ENCODE assay signal across 8 cellular contexts in genomic region chr1:59296358-59297256, GRCh38. TPM values are rescaled to one million over a fixed set of nuclear protein-coding genes. Genes with fewer than 3 reads are reported as not detected.
DNase-seq lines count a peak whose midpoint lies in the region; ATAC-seq, FAIRE-seq and TF ChIP-seq lines count a peak whose summit lies in the region.

Gene FGGY (plus strand): TSS chr1:59297094. CDS start chr1:59321550, 24,456 bp downstream.

- in situ Hi-C loops in astrocyte of the cerebellum (cut with HindIII; ENCODE audit: low sequenced_read_pairs): no loop called here

- FAIRE-seq in GM18507 (lab: Jason Lieb, UNC): peak; percentile 95

- peak; percentile 89 for DNase-seq in GM18507 (ENCODE audit: extremely low spot score, insufficient read length, low read depth)
- peak; percentile 99 for DNase-seq in NCI-H2029 treated with DMSO at 0.1 percent for 48 hours (lab: John Stamatoyannopoulos, UW)
- DNase-seq in T-helper 22 cell (ENCODE audit: low read depth): peak; percentile 57
- peak; percentile 95 for DNase-seq in astrocyte of the cerebellum (ENCODE audit: low read depth)
- peak; percentile 98 for DNase-seq in hepatic stellate cell (ENCODE audit: low spot score)
- DNase-seq in renal cortical epithelial cell (ENCODE audit: low read depth): peak; percentile 95
- DNase-seq in NCI-H1105 treated with DMSO at 0.1 percent for 48 hours (lab: John Stamatoyannopoulos, UW): no peak

- no peak for TF ChIP-seq CTCF in astrocyte of the cerebellum (IDR thresholded peaks at IDR 0.05; ENCODE audit: low read depth, low read length, missing control alignments)

- H3K4me3 ChIP-seq in astrocyte of the cerebellum (ENCODE audit: low read depth, low read length): peak within 1 kb of the TSS; percentile 56

- ATAC-seq in HG02973 (IDR thresholded peaks at IDR 0.05; ENCODE audit: unreplicated experiment): peak; percentile 93

RNA-seq across cellular contexts. Expression of gene FGGY, which starts in this region (rescaled TPM):
- 16.0 and 27.8 TPM in 2 replicates for total RNA-seq in renal cortical epithelial cell
